9 cellular contexts compared by ENCODE assay signal in genomic region chr22:36853407-36854099, GRCh38. TPM values are rescaled to one million over a fixed set of nuclear protein-coding genes. Genes with fewer than 3 reads are reported as not detected.
DNase-seq lines count a peak whose midpoint lies in the region; ATAC-seq and TF ChIP-seq lines count a peak whose summit lies in the region.
"Had no signal": no experiment of that assay in that cellular context is flagged by ENCODE, and none has a peak within 500 bp of the region (broad histone marks: within the 10 kb centered on the region; RNA-seq: fewer than 3 reads in every experiment).

No MANE protein-coding gene starts in this region.

- H3K27me3 ChIP-seq in HAP-1 (ENCODE audit: low read depth) = peaks cover 9% of the 10 kb centered on the region; the same call in 1 of the 2 replicates
- H3K27me3 ChIP-seq in cardiac muscle cell = peaks cover 22% of the 10 kb centered on the region

- H3K4me1 ChIP-seq in HAP-1 (no peaks in the 10 kb centered on the region), cardiac muscle cell (ENCODE audit: low read depth) (no peaks in the 10 kb centered on the region)

- CTCF ChIA-PET in RWPE1 (lab: Yijun Ruan, JAX) = interaction anchor here (0.7 to 1.2 kb wide), 3 partner anchors 72 to 432 kb away, joined by 3 to 6 read pairs (median 3); no protein-coding TSS in a partner anchor

- H3K4me3 ChIP-seq in HAP-1 (no peak overlapping the region), cardiac muscle cell (no peak overlapping the region)
- H3K4me3 ChIP-seq: SK-N-MC had no signal

- DNase-seq in CD1c-positive myeloid dendritic cell (ENCODE audit: extremely low spot score) = peak; percentile 91
- DNase-seq in HAP-1 (ENCODE audit: low spot score in 2 of 2) = peak; percentile 27 to 86
- DNase-seq in RWPE1 (ENCODE audit: low spot score) = no peak
- DNase-seq in activated T-helper 9 cell treated with anti-CD3 and anti-CD28 coated beads, Interleukin-2, amount 50 U/mL, for 16 hours (ENCODE audit: low read depth) = peak; percentile 78
- DNase-seq in cardiac muscle cell (ENCODE audit: low read depth in 1 of 2, low spot score in 1 of 2) = peak; percentile 51 to 72
- peak; percentile 75 for DNase-seq in sciatic nerve (ENCODE audit: low spot score)
- no peak for DNase-seq in NCI-H187 treated with DMSO at 0.1 percent for 48 hours (lab: John Stamatoyannopoulos, UW)

- POLR2A ChIA-PET in RWPE1 (lab: Yijun Ruan, JAX; ENCODE audit: low non-redundant PET) = no interaction called here

- in situ Hi-C loops in HAP-1 (cut with MboI; ENCODE audit: low sequenced_read_pairs) = no loop called here

- H3K27ac ChIP-seq in RWPE1 (no peak overlapping the region), cardiac muscle cell (no peak overlapping the region)
- H3K27ac ChIP-seq: SK-N-MC had no signal

- ATAC-seq in sciatic nerve (peak; percentile 34), HG03521 (IDR thresholded peaks at IDR 0.05; ENCODE audit: unreplicated experiment) (no peak)

- H3K9me3 ChIP-seq in HAP-1 (no peaks in the 10 kb centered on the region), cardiac muscle cell (ENCODE audit: low read depth) (no peaks in the 10 kb centered on the region)

- no peaks in the 10 kb centered on the region for H3K36me3 ChIP-seq in HAP-1 (replicated peaks)
- no peaks in the 10 kb centered on the region for H3K36me3 ChIP-seq in cardiac muscle cell

- TF ChIP-seq CTCF in RWPE1 (conservative IDR thresholded peaks at IDR 0.05; ENCODE audit: low read depth) (peak; percentile 46), cardiac muscle cell (IDR thresholded peaks at IDR 0.05; ENCODE audit: low read depth, low read length) (peak; percentile 81)

- intact Hi-C loops in sciatic nerve (cut with DNase I) = no loop called here

RNA-seq across cellular contexts. Expression of gene NCF4, which starts 7.3 kb away (rescaled TPM):
- total RNA-seq in cardiac muscle cell (not detected in 2 replicates), sciatic nerve (30.4 TPM)
- not detected in 2 replicates for polyA plus RNA-seq in cardiac muscle cell

RNA-seq across cellular contexts. Expression of gene PVALB, which starts 36.7 kb away (rescaled TPM):
- total RNA-seq in cardiac muscle cell (not detected in 2 replicates), sciatic nerve (not detected)
- polyA plus RNA-seq in cardiac muscle cell = not detected in 2 replicates

RNA-seq across cellular contexts. Expression of gene CSF2RB, which starts 59.9 kb away (rescaled TPM):
- total RNA-seq in cardiac muscle cell (0.60 TPM in 1 of 2 replicates, not detected in the other), sciatic nerve (10.1 TPM)
- polyA plus RNA-seq in cardiac muscle cell = not detected in 2 replicates

Comparison
In these comparisons a context has a peak if more than half of its experiments do, and no peak if none do; other contexts are left out.
1. DNase-seq: peak in CD1c-positive myeloid dendritic cell (single experiment), HAP-1 (2 of 2), activated T-helper 9 cell treated with anti-CD3 and anti-CD28 coated beads, Interleukin-2, amount 50 U/mL, for 16 hours (single experiment), cardiac muscle cell (2 of 2) and sciatic nerve (single experiment); none in RWPE1 (single experiment) and NCI-H187 treated with DMSO at 0.1 percent for 48 hours (single experiment).
2. RNA of gene NCF4, which starts 7.3 kb away (total RNA-seq): 30.4 TPM in sciatic nerve (single experiment); not detected in cardiac muscle cell; every median in the first group is over 10 times any median in the second.